ENCODE assay signal across 16 cellular contexts in genomic region chr1:152735648-152736047, GRCh38. TPM values are rescaled to one million over a fixed set of nuclear protein-coding genes. Genes with fewer than 3 reads are reported as not detected.
A peak's percentile ranks its signal among the peaks of the same experiment; 100 is the strongest.
DNase-seq lines count a peak whose midpoint lies in the region; ATAC-seq and TF ChIP-seq lines count a peak whose summit lies in the region.
"Had no signal": no experiment of that assay in that cellular context is flagged by ENCODE, and none has a peak within 500 bp of the region (broad histone marks: within the 10 kb centered on the region; RNA-seq: fewer than 3 reads in every experiment).

No MANE protein-coding gene starts in this region.

- no peaks in the 10 kb centered on the region for H4K20me1 ChIP-seq in SK-N-SH (ENCODE audit: insufficient read depth)

- TF ChIP-seq POLR2A in right lobe of liver (IDR thresholded peaks at IDR 0.05) = no peak

- no peak overlapping the region for H3K4me2 ChIP-seq in SK-N-SH
- H3K4me2 ChIP-seq: smooth muscle cell had no signal

- no peaks in the 10 kb centered on the region for H3K9me2 ChIP-seq in SK-N-SH

- H2AFZ ChIP-seq in SK-N-SH (ENCODE audit: low read depth) = no peak overlapping the region

- peak; percentile 36 for TF ChIP-seq CTCF in GM12864 (IDR thresholded peaks at IDR 0.05; ENCODE audit: low read depth, low read length, missing control alignments)
- TF ChIP-seq CTCF in SK-N-SH (IDR thresholded peaks at IDR 0.05) = peak; percentile 34
- TF ChIP-seq CTCF in right lobe of liver (IDR thresholded peaks at IDR 0.05) = peak in 3 of 4 donors; percentile 38 to 54 (median 40)
- no peak for TF ChIP-seq CTCF in coronary artery (IDR thresholded peaks at IDR 0.05)

- H3K27me3 ChIP-seq in SK-N-SH (ENCODE audit: insufficient read depth) (no peaks in the 10 kb centered on the region), right lobe of liver (no peaks in the 10 kb centered on the region)

- DNase-seq in GM12864 (ENCODE audit: low read depth) = no peak
- peak; percentile 11 for DNase-seq in HuH-7.5 (ENCODE audit: low spot score)
- no peak for DNase-seq in SK-N-SH
- DNase-seq in right lobe of liver = no peak
- DNase-seq in H4 (ENCODE audit: low spot score) = no peak
- no peak for DNase-seq in coronary artery (ENCODE audit: low spot score)
- DNase-seq: dorsolateral prefrontal cortex; Kasumi-1; NCI-H2081 treated with DMSO at 0.1 percent for 48 hours; NK-92 treated with Interleukin-12 subunit alpha and Interleukin-12 subunit beta, amount 100 ng/mL, for 24 hours; SW 1271 had no signal

- no peak for TF ChIP-seq EP300 in SK-N-SH (IDR thresholded peaks at IDR 0.05; ENCODE audit: borderline replicate concordance in 1 of 2, low read depth in 1 of 2, low read length in 1 of 2)

- 0% methylated on average over 1 of the region's 1 CpG for WGBS in SK-N-SH (ENCODE audit: low lambda C conversion rate)
- 23% methylated on average over 1 of the region's 1 CpG for WGBS in right lobe of liver (ENCODE audit: insufficient coverage, low coverage, low lambda C conversion rate, missing lambda C conversion rate)

- H3K4me1 ChIP-seq in SK-N-SH (ENCODE audit: control insufficient read depth in 1 of 2, insufficient read depth in 2 of 2, low read depth in 1 of 2, low read length in 1 of 2) (no peaks in the 10 kb centered on the region), right lobe of liver (no peaks in the 10 kb centered on the region)

- no peaks in the 10 kb centered on the region for H3K79me2 ChIP-seq in SK-N-SH (ENCODE audit: insufficient read depth)

- H3K9me3 ChIP-seq in SK-N-SH (no peaks in the 10 kb centered on the region), right lobe of liver (no peaks in the 10 kb centered on the region)

- peak; percentile 47 to 59 (median 54) for ATAC-seq in right lobe of liver
- no peak for ATAC-seq in HG02973 (IDR thresholded peaks at IDR 0.05; ENCODE audit: unreplicated experiment)
- ATAC-seq: WTC11 had no signal

- H3F3A ChIP-seq in SK-N-SH (replicated peaks; ENCODE audit: insufficient read depth) = no peaks in the 10 kb centered on the region

- POLR2A ChIA-PET in SK-N-SH (lab: Yijun Ruan, JAX) = no interaction called here

- TF ChIP-seq RAD21 in SK-N-SH (IDR thresholded peaks at IDR 0.05; ENCODE audit: low read length) = no peak

- H3K9ac ChIP-seq in SK-N-SH = no peak overlapping the region

- CTCF ChIA-PET in SK-N-SH (lab: Yijun Ruan, JAX) = no interaction called here

- intact Hi-C loops in right lobe of liver (cut with DNase I) = no loop called here

- H3K4me3 ChIP-seq in GM12864 (ENCODE audit: low read depth, low read length) (no peak overlapping the region), SK-N-SH (ENCODE audit: low read depth in 2 of 2, low read length in 1 of 2) (no peak overlapping the region), right lobe of liver (no peak overlapping the region), coronary artery (no peak overlapping the region)
- H3K4me3 ChIP-seq: dorsolateral prefrontal cortex, smooth muscle cell had no signal

- H3K27ac ChIP-seq in SK-N-SH (ENCODE audit: low read depth in 2 of 2, low read length in 1 of 2) = no peak overlapping the region
- no peak overlapping the region for H3K27ac ChIP-seq in right lobe of liver
- H3K27ac ChIP-seq in coronary artery = no peak overlapping the region
- H3K27ac ChIP-seq: dorsolateral prefrontal cortex had no signal

- H3K36me3 ChIP-seq in SK-N-SH (replicated peaks in 1 of 2; ENCODE audit: control insufficient read depth in 1 of 2, insufficient read depth in 2 of 2, low read length in 1 of 2) = no peaks in the 10 kb centered on the region
- no peaks in the 10 kb centered on the region for H3K36me3 ChIP-seq in right lobe of liver

TF ChIP-seq in SK-N-SH, 30 proteins besides CTCF, POLR2A, EP300 and RAD21:
- TF ChIP-seq FOSL2 (IDR thresholded peaks at IDR 0.05; ENCODE audit: borderline replicate concordance, low read depth) (no peak), CHD2 (IDR thresholded peaks at IDR 0.05; ENCODE audit: low read length, partially characterized antibody) (no peak), REST (IDR thresholded peaks at IDR 0.05; ENCODE audit: low read depth, low read length) (no peak)
TF ChIP-seq in SK-N-SH: peak in this region for 0.

RNA-seq across cellular contexts. Expression of gene KPRP, which starts 22.2 kb away (rescaled TPM):
- not detected in 2 replicates for polyA plus RNA-seq in SK-N-SH (2012; rRNA removed)
- polyA plus RNA-seq in SK-N-SH (2012; cell fraction: cytosol; rRNA removed) = not detected in 2 replicates
- polyA plus RNA-seq in SK-N-SH (2012; cell fraction: nucleus; rRNA removed) = not detected in 2 replicates
- not detected for total RNA-seq in right lobe of liver
- not detected in 2 replicates for total RNA-seq in H4 (2014; rRNA removed; shearing (Covaris generic))
- total RNA-seq: astrocyte, dorsolateral prefrontal cortex, osteoblast, smooth muscle cell, WTC11 had no signal
- polyA plus RNA-seq: smooth muscle cell had no signal

RNA-seq across cellular contexts. Expression of gene LCE4A, which starts 27.7 kb away (rescaled TPM):
- not detected in 2 replicates for polyA plus RNA-seq in SK-N-SH (2012; rRNA removed)
- polyA plus RNA-seq in SK-N-SH (2012; cell fraction: cytosol; rRNA removed) = not detected in 2 replicates
- polyA plus RNA-seq in SK-N-SH (2012; cell fraction: nucleus; rRNA removed) = not detected in 2 replicates
- not detected for total RNA-seq in right lobe of liver
- total RNA-seq in H4 (2014; rRNA removed; shearing (Covaris generic)) = not detected in 2 replicates
- total RNA-seq: astrocyte, dorsolateral prefrontal cortex, osteoblast, smooth muscle cell, WTC11 had no signal
- polyA plus RNA-seq: smooth muscle cell had no signal

RNA-seq across cellular contexts. Expression of gene LCE2A, which starts 37.5 kb away (rescaled TPM):
- not detected in 2 replicates for polyA plus RNA-seq in SK-N-SH (2012; rRNA removed)
- polyA plus RNA-seq in SK-N-SH (2012; cell fraction: cytosol; rRNA removed) = not detected in 2 replicates
- polyA plus RNA-seq in SK-N-SH (2012; cell fraction: nucleus; rRNA removed) = not detected in 2 replicates
- not detected for total RNA-seq in right lobe of liver
- total RNA-seq in H4 (2014; rRNA removed; shearing (Covaris generic)) = not detected in 2 replicates
- total RNA-seq: astrocyte, dorsolateral prefrontal cortex, osteoblast, smooth muscle cell, WTC11 had no signal
- polyA plus RNA-seq: smooth muscle cell had no signal

RNA-seq across cellular contexts. Expression of gene LCE1F, which starts 39.3 kb away (rescaled TPM):
- polyA plus RNA-seq in SK-N-SH (2012; rRNA removed) = not detected in 2 replicates
- not detected in 2 replicates for polyA plus RNA-seq in SK-N-SH (2012; cell fraction: cytosol; rRNA removed)
- not detected in 2 replicates for polyA plus RNA-seq in SK-N-SH (2012; cell fraction: nucleus; rRNA removed)
- total RNA-seq in right lobe of liver = not detected
- not detected in 2 replicates for total RNA-seq in H4 (2014; rRNA removed; shearing (Covaris generic))
- total RNA-seq: astrocyte, dorsolateral prefrontal cortex, osteoblast, smooth muscle cell, WTC11 had no signal
- polyA plus RNA-seq: smooth muscle cell had no signal

RNA-seq across cellular contexts. Expression of gene LCE2B, which starts 49.7 kb away (rescaled TPM):
- not detected in 2 replicates for polyA plus RNA-seq in SK-N-SH (2012; rRNA removed)
- polyA plus RNA-seq in SK-N-SH (2012; cell fraction: cytosol; rRNA removed) = not detected in 2 replicates
- not detected in 2 replicates for polyA plus RNA-seq in SK-N-SH (2012; cell fraction: nucleus; rRNA removed)
- not detected for total RNA-seq in right lobe of liver
- total RNA-seq in H4 (2014; rRNA removed; shearing (Covaris generic)) = not detected in 2 replicates
- total RNA-seq: astrocyte, dorsolateral prefrontal cortex, osteoblast, smooth muscle cell, WTC11 had no signal
- polyA plus RNA-seq: smooth muscle cell had no signal
